ENCODE assay signal across 12 cellular contexts in genomic region chr3:120420855-120421570, GRCh38. TPM values are rescaled to one million over a fixed set of nuclear protein-coding genes. Genes with fewer than 3 reads are reported as not detected.
A peak's percentile ranks its signal among the peaks of the same experiment; 100 is the strongest.
DNase-seq lines count a peak whose midpoint lies in the region; ATAC-seq and TF ChIP-seq lines count a peak whose summit lies in the region.
"Had no signal": no experiment of that assay in that cellular context is flagged by ENCODE, and none has a peak within 500 bp of the region (broad histone marks: within the 10 kb centered on the region; RNA-seq: fewer than 3 reads in every experiment).

No MANE protein-coding gene starts in this region.

- DNase-seq in OCI-M1 (lab: John Stamatoyannopoulos, UW) (peak; percentile 5), endothelial cell (ENCODE audit: low spot score) (no peak), mesendoderm (peak; percentile 79), type B pancreatic cell (ENCODE audit: extremely low spot score, unreplicated experiment) (no peak), NCI-H2171 (lab: John Stamatoyannopoulos, UW) (no peak), SW480 (ENCODE audit: low spot score) (no peak)
- no peak for DNase-seq in NK-92 treated with Interleukin-12 subunit alpha and Interleukin-12 subunit beta, amount 100 ng/mL, for 24 hours (lab: John Stamatoyannopoulos, UW)
- DNase-seq: activated gamma-delta T cell treated with Interleukin-2 at 50 U/mL for 16 hours, NCI-H2081 had no signal

- H3K9me3 Mint-ChIP-seq in endothelial cell (ENCODE audit: unreplicated experiment), result no peaks in the 10 kb centered on the region
- no peaks in the 10 kb centered on the region for H3K9me3 Mint-ChIP-seq in type B pancreatic cell
- H3K9me3 Mint-ChIP-seq: T-helper 1 cell treated with Interleukin-12 subunit alpha and Interleukin-12 subunit beta and Interleukin-4 antibody, amounts not matched to agents 30 μg/mL and 1 μg/mL, for 36 hours had no signal

- no peak overlapping the region for H2BK120ac ChIP-seq in mesendoderm (ENCODE audit: low read depth, low read length)

- no peak overlapping the region for H3K23ac ChIP-seq in mesendoderm (ENCODE audit: low read length)

- no peak overlapping the region for H4K8ac ChIP-seq in mesendoderm (ENCODE audit: low read depth, low read length)

- peaks cover 3% of the 10 kb centered on the region for H3K79me2 ChIP-seq in mesendoderm (ENCODE audit: control insufficient read depth, insufficient read depth, low read length)

- H3K4me1 ChIP-seq in mesendoderm (ENCODE audit: control insufficient read depth, low read depth, low read length), result peaks cover 4% of the 10 kb centered on the region

- H3K4me2 ChIP-seq in mesendoderm (ENCODE audit: low read length), result no peak overlapping the region

- peaks cover 33% of the 10 kb centered on the region for H3K36me3 Mint-ChIP-seq in endothelial cell (ENCODE audit: low read depth, unreplicated experiment)
- peaks cover 20% of the 10 kb centered on the region for H3K36me3 Mint-ChIP-seq in type B pancreatic cell

- H3K27me3 Mint-ChIP-seq in endothelial cell (ENCODE audit: unreplicated experiment), result peaks cover 4% of the 10 kb centered on the region
- no peaks in the 10 kb centered on the region for H3K27me3 Mint-ChIP-seq in type B pancreatic cell

- no peak overlapping the region for H3K4me3 Mint-ChIP-seq in endothelial cell (ENCODE audit: unreplicated experiment)
- H3K4me3 Mint-ChIP-seq in type B pancreatic cell, result peak overlapping the region; percentile 4
- H3K4me3 Mint-ChIP-seq: T-helper 1 cell treated with Interleukin-12 subunit alpha and Interleukin-12 subunit beta and Interleukin-4 antibody, amounts not matched to agents 30 μg/mL and 1 μg/mL, for 36 hours had no signal

- H4K5ac ChIP-seq in mesendoderm (ENCODE audit: low read length), result no peak overlapping the region

- peaks cover 11% of the 10 kb centered on the region for H3K79me1 ChIP-seq in mesendoderm (ENCODE audit: low read length)

- no CpG with 5 or more reads among the region's 6 CpGs for WGBS in mesendoderm (ENCODE audit: extremely low coverage, insufficient coverage, low lambda C conversion rate)

- no peak overlapping the region for H2BK5ac ChIP-seq in mesendoderm (ENCODE audit: low read length)

- TF ChIP-seq CTCF in endothelial cell (IDR thresholded peaks at IDR 0.05; ENCODE audit: unreplicated experiment) (no peak), type B pancreatic cell (conservative IDR thresholded peaks at IDR 0.05) (no peak)

- H3K27ac Mint-ChIP-seq in endothelial cell (ENCODE audit: unreplicated experiment) (peak overlapping the region; percentile 22), type B pancreatic cell (peak overlapping the region; percentile 17)
- H3K27ac Mint-ChIP-seq: T-helper 1 cell treated with Interleukin-12 subunit alpha and Interleukin-12 subunit beta and Interleukin-4 antibody, amounts not matched to agents 30 μg/mL and 1 μg/mL, for 36 hours had no signal

- H2AK5ac ChIP-seq in mesendoderm (ENCODE audit: low read length), result no peak overlapping the region

- H3K9ac ChIP-seq in mesendoderm (ENCODE audit: low read length), result no peak overlapping the region

- no peak for ATAC-seq in HG02571 (IDR thresholded peaks at IDR 0.05; ENCODE audit: unreplicated experiment)

- H3K4ac ChIP-seq in mesendoderm (ENCODE audit: low read depth, low read length), result no peak overlapping the region

- H3K36me3 ChIP-seq in mesendoderm (ENCODE audit: control insufficient read depth, insufficient read depth, low read length), result peaks cover 4% of the 10 kb centered on the region

- no peak overlapping the region for H3K27ac ChIP-seq in mesendoderm (ENCODE audit: low read depth, low read length)

- H3K56ac ChIP-seq in mesendoderm (ENCODE audit: low read length), result no peak overlapping the region

- peaks cover 61% of the 10 kb centered on the region for H3K4me1 Mint-ChIP-seq in endothelial cell (ENCODE audit: unreplicated experiment)
- H3K4me1 Mint-ChIP-seq in type B pancreatic cell (ENCODE audit: unreplicated experiment), result peaks cover 50% of the 10 kb centered on the region

- no peak overlapping the region for H3K4me3 ChIP-seq in mesendoderm (ENCODE audit: low read length)
- H3K4me3 ChIP-seq: skin epidermis had no signal

- no peaks in the 10 kb centered on the region for H3K27me3 ChIP-seq in mesendoderm (ENCODE audit: insufficient read depth, low read length, poor library complexity)

- H2BK15ac ChIP-seq in mesendoderm (replicated peaks; ENCODE audit: low read depth), result no peak overlapping the region

- no peak overlapping the region for H3K18ac ChIP-seq in mesendoderm (ENCODE audit: low read length)

RNA-seq across cellular contexts. Expression of gene FSTL1, which starts 29.8 kb away (rescaled TPM):
- 1,211 TPM for total RNA-seq in endothelial cell (ENCODE audit: unreplicated experiment)
- polyA plus RNA-seq in mesendoderm (2013, experiment 1 of 2), result 170 TPM
- polyA plus RNA-seq in mesendoderm (2013, experiment 2 of 2), result 174 TPM
- total RNA-seq in type B pancreatic cell (ENCODE audit: low replicate concordance), result 183 and 383 TPM in 2 replicates

Comparison
In these comparisons a context has a peak if more than half of its experiments do, and no peak if none do; other contexts are left out.
1. DNase-seq: peak in OCI-M1 (single experiment) and mesendoderm (single experiment); none in endothelial cell (single experiment), type B pancreatic cell (single experiment), NK-92 treated with Interleukin-12 subunit alpha and Interleukin-12 subunit beta, amount 100 ng/mL, for 24 hours (single experiment), NCI-H2171 (single experiment) and SW480 (single experiment).